ENCODE assay signal across 22 cellular contexts in genomic region chr12:112973712-112974305, GRCh38.
A peak's percentile ranks its signal among the peaks of the same experiment; 100 is the strongest.
DNase-seq lines count a peak whose midpoint lies in the region; ATAC-seq and TF ChIP-seq lines count a peak whose summit lies in the region.
"Had no signal": no experiment of that assay in that cellular context is flagged by ENCODE, and none has a peak within 500 bp of the region (broad histone marks: within the 10 kb centered on the region; RNA-seq: fewer than 3 reads in every experiment).

No MANE protein-coding gene starts in this region.

- no peak overlapping the region for H3K27ac ChIP-seq in tibial artery
- H3K27ac ChIP-seq: ascending aorta, pancreas, SJCRH30 had no signal

- no peak for ATAC-seq in GM18517 (IDR thresholded peaks at IDR 0.05; ENCODE audit: unreplicated experiment)
- ATAC-seq: left ventricle myocardium superior, pancreas had no signal

- no peaks in the 10 kb centered on the region for H3K9me3 ChIP-seq in tibial artery
- H3K9me3 ChIP-seq: ascending aorta, pancreas, SJCRH30 had no signal

- H3K4me1 ChIP-seq in tibial artery, result peaks cover 0 to 21% (median 5%) of the 10 kb centered on the region in 4 donors
- H3K4me1 ChIP-seq: pancreas, SJCRH30 had no signal

- intact Hi-C loops in tibial artery (cut with DNase I; ENCODE audit: low total_unique reads), result no loop called here

- H3K4me3 ChIP-seq in fibroblast of mammary gland (ENCODE audit: control insufficient read depth, low read depth, low read length) (no peak overlapping the region), tibial artery (no peak overlapping the region)
- H3K4me3 ChIP-seq: ascending aorta, pancreas, SJCRH30 had no signal

- TF ChIP-seq CTCF in fibroblast of mammary gland (conservative IDR thresholded peaks at IDR 0.05; ENCODE audit: control insufficient read depth, insufficient read depth, low read depth, low read length) (no peak), tibial artery (IDR thresholded peaks at IDR 0.05) (no peak), GM10266 (IDR thresholded peaks at IDR 0.05; ENCODE audit: control insufficient read depth, insufficient read depth, low read depth, missing control alignments) (no peak)

- H3K36me3 ChIP-seq in tibial artery, result peaks cover 0 to 13% (median 0%) of the 10 kb centered on the region in 3 donors
- H3K36me3 ChIP-seq: pancreas, SJCRH30 had no signal

- DNase-seq in Ammon's horn (ENCODE audit: low spot score) (peak; percentile 25), EH (ENCODE audit: low read depth) (peak; percentile 31), NOMO-1 treated with dmso at 0.1 percent for 144 hours (lab: John Stamatoyannopoulos, UW; ENCODE audit: unreplicated experiment) (peak; percentile 14), fibroblast of mammary gland (ENCODE audit: low read depth) (peak; percentile 18), tibial artery (no peak), GM10266 (ENCODE audit: extremely low spot score) (no peak), germinal center (ENCODE audit: low spot score) (no peak)
- DNase-seq: activated CD4-positive, alpha-beta T cell treated with anti-CD3 and anti-CD28 coated beads for 48 hours; activated CD8-positive, alpha-beta memory T cell treated with anti-CD3 and anti-CD28 coated beads, Interleukin-2, amount 50 U/mL, for 4 hours; activated naive CD4-positive, alpha-beta T cell treated with Interleukin-2 at 50 U/mL for 16 hours; Calu3; KG1; left ventricle myocardium superior; naive B cell; NCI-H1436 treated with DMSO at 0.1 percent for 48 hours; NCI-H345; pancreas; SJCRH30; stimulated activated CD4-positive, alpha-beta T cell treated with anti-CD3 and anti-CD28 coated beads, Interleukin-2, amount 100 ng/mL, for 48 hours; T1000 had no signal

- H3K27me3 ChIP-seq in tibial artery, result no peaks in the 10 kb centered on the region
- H3K27me3 ChIP-seq: ascending aorta, pancreas, SJCRH30 had no signal

Comparison
In these comparisons a context has a peak if more than half of its experiments do, and no peak if none do; other contexts are left out.
1. DNase-seq: peak in Ammon's horn (single experiment), EH (single experiment), NOMO-1 treated with dmso at 0.1 percent for 144 hours (single experiment) and fibroblast of mammary gland (single experiment); none in tibial artery (0 of 2), GM10266 (single experiment) and germinal center (single experiment).